ENCODE assay signal across 18 cellular contexts in the genomic region with DNA sequence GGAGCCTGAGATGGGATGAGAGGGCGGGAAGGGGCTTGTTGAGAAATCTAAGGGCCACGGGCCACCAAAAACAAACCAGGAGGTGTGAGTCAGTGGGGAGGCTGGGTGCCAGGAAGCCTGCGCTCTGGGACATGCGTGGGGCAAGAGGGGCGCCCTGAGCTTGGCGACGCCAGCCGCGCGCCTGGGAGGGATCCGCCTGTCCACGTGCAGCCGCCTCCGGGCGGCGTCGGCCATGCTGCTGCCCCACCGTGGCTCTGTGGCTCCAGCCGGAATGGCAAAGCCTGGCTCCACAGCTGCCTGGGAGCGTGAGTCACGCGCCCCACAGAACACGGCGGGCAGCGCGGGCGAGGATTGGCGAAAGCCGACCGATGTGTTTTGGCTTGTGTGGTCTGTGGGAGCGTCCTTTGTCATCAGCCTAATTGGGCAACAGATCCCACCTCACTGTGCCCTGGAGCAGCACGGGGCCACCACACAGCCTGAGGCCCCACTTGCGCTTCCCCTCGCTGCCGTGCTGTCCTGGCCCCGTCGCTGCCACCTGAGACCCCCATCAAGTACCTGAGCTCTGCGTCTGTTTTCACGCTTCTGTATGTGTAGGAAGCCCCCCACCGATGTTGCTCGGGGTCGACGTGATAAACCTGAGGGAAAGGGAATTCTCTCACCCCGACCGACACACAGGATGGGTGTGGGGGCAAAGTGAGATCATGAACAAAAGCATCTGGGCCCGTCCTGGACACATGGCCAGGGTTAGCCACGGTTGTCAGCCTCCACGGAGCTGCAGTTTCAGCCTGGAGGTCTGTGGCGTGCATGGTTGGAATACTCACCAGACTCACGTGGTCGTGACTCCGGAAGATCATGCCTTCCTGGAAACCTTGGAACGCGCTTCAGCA.
DNase-seq lines count a peak whose midpoint lies in the region; ATAC-seq and TF ChIP-seq lines count a peak whose summit lies in the region.
"Had no signal": no experiment of that assay in that cellular context is flagged by ENCODE, and none has a peak within 500 bp of the region (broad histone marks: within the 10 kb centered on the region; RNA-seq: fewer than 3 reads in every experiment).

No MANE protein-coding gene starts in this region.

- intact Hi-C loops in Calu3 (cut with micrococcal nuclease; ENCODE audit: unreplicated experiment), result no loop called here

- DNase-seq in stimulated activated naive CD8-positive, alpha-beta T cell treated with anti-CD3 and anti-CD28 coated beads, Interleukin-15, Interleukin-2, amounts not matched to agents 100 U/mL and 50 U/mL, for 24 hours, result no peak
- DNase-seq in chondrocyte (ENCODE audit: low spot score) (peak; percentile 65), Calu3 (no peak)
- peak; percentile 58 for DNase-seq in natural killer cell treated with Interleukin-12 subunit alpha and Interleukin-12 subunit beta and Interleukin-15 and Interleukin-18, amount 100 ng/mL, for 72 hours (ENCODE audit: low spot score)
- DNase-seq: activated CD8-positive, alpha-beta T cell treated with anti-CD3 and anti-CD28 coated beads for 36 hours; activated naive CD8-positive, alpha-beta T cell treated with anti-CD3 and anti-CD28 coated beads, Interleukin-2, amount 10 ng/mL, durations not matched to agents 7 days and 5 days; activated T-cell treated with anti-CD3 and anti-CD28 coated beads, Interleukin-2, amount 50 U/mL, for 72 hours; Caco-2; H9; NCI-H2029; NCI-H446; SHP77 treated with DMSO at 0.1 percent for 48 hours had no signal

- peaks cover 37% of the 10 kb centered on the region for H3K36me3 Mint-ChIP-seq in stimulated activated naive CD8-positive, alpha-beta T cell treated with anti-CD3 and anti-CD28 coated beads, Interleukin-15, Interleukin-2, amounts not matched to agents 100 ng/mL and 50 ng/mL, for 24 hours (ENCODE audit: low read depth)
- H3K36me3 Mint-ChIP-seq in chondrocyte (ENCODE audit: low read depth), result no peaks in the 10 kb centered on the region
- H3K36me3 Mint-ChIP-seq in natural killer cell treated with Interleukin-12 subunit alpha and Interleukin-12 subunit beta and Interleukin-15 and Interleukin-18, amount 100 ng/mL, for 72 hours, result no peaks in the 10 kb centered on the region
- no peaks in the 10 kb centered on the region for H3K36me3 Mint-ChIP-seq in Calu3 (ENCODE audit: insufficient read depth, unreplicated experiment)

- BruUV-seq in Calu3 (replicated peaks; lab: Mats Ljungman, UMichigan), result no TSS peak

- no peak for TF ChIP-seq CTCF in chondrocyte (IDR thresholded peaks at IDR 0.05)
- TF ChIP-seq CTCF in Calu3 (IDR thresholded peaks at IDR 0.05; ENCODE audit: unreplicated experiment), result no peak

- H3K27me3 Mint-ChIP-seq in stimulated activated naive CD8-positive, alpha-beta T cell treated with anti-CD3 and anti-CD28 coated beads, Interleukin-15, Interleukin-2, amounts not matched to agents 100 ng/mL and 50 ng/mL, for 24 hours, result no peaks in the 10 kb centered on the region
- peaks cover 2% of the 10 kb centered on the region for H3K27me3 Mint-ChIP-seq in chondrocyte (ENCODE audit: low read depth)
- no peaks in the 10 kb centered on the region for H3K27me3 Mint-ChIP-seq in natural killer cell treated with Interleukin-12 subunit alpha and Interleukin-12 subunit beta and Interleukin-15 and Interleukin-18, amount 100 ng/mL, for 72 hours
- no peaks in the 10 kb centered on the region for H3K27me3 Mint-ChIP-seq in Calu3 (ENCODE audit: unreplicated experiment)
- H3K27me3 Mint-ChIP-seq: activated CD8-positive, alpha-beta T cell treated with anti-CD3 and anti-CD28 coated beads for 36 hours; activated naive CD8-positive, alpha-beta T cell treated with anti-CD3 and anti-CD28 coated beads, Interleukin-2, amount 10 ng/mL, durations not matched to agents 7 days and 5 days; naive thymus-derived CD8-positive, alpha-beta T cell had no signal

- no peaks in the 10 kb centered on the region for H3K9me3 Mint-ChIP-seq in stimulated activated naive CD8-positive, alpha-beta T cell treated with anti-CD3 and anti-CD28 coated beads, Interleukin-15, Interleukin-2, amounts not matched to agents 100 ng/mL and 50 ng/mL, for 24 hours
- H3K9me3 Mint-ChIP-seq in chondrocyte (ENCODE audit: low read depth), result no peaks in the 10 kb centered on the region
- no peaks in the 10 kb centered on the region for H3K9me3 Mint-ChIP-seq in natural killer cell treated with Interleukin-12 subunit alpha and Interleukin-12 subunit beta and Interleukin-15 and Interleukin-18, amount 100 ng/mL, for 72 hours
- no peaks in the 10 kb centered on the region for H3K9me3 Mint-ChIP-seq in Calu3 (ENCODE audit: low read depth, unreplicated experiment)
- H3K9me3 Mint-ChIP-seq: activated naive CD8-positive, alpha-beta T cell treated with anti-CD3 and anti-CD28 coated beads, Interleukin-2, amount 10 ng/mL, durations not matched to agents 7 days and 5 days; activated T-cell treated with anti-CD3 and anti-CD28 coated beads, Interleukin-2, amount 50 U/mL, for 72 hours; H9; naive thymus-derived CD8-positive, alpha-beta T cell had no signal

- no peak for ATAC-seq in stimulated activated naive CD8-positive, alpha-beta T cell treated with anti-CD3 and anti-CD28 coated beads, Interleukin-15, Interleukin-2, amounts not matched to agents 100 U/mL and 50 U/mL, for 24 hours
- no peak for ATAC-seq in natural killer cell treated with Interleukin-12 subunit alpha and Interleukin-12 subunit beta and Interleukin-15 and Interleukin-18, amount 100 ng/mL, for 72 hours
- no peak for ATAC-seq in GM18868 (IDR thresholded peaks at IDR 0.05; ENCODE audit: unreplicated experiment)
- no peak for ATAC-seq in HG03521 (IDR thresholded peaks at IDR 0.05; ENCODE audit: unreplicated experiment)
- ATAC-seq in GM18519 (IDR thresholded peaks at IDR 0.05; ENCODE audit: low FRiP score, unreplicated experiment), result no peak
- ATAC-seq: activated CD8-positive, alpha-beta T cell treated with anti-CD3 and anti-CD28 coated beads for 36 hours; activated T-cell treated with anti-CD3 and anti-CD28 coated beads, Interleukin-2, amount 50 U/mL, for 72 hours; esophagus mucosa; naive thymus-derived CD8-positive, alpha-beta T cell had no signal

- no peaks in the 10 kb centered on the region for H3K4me1 Mint-ChIP-seq in stimulated activated naive CD8-positive, alpha-beta T cell treated with anti-CD3 and anti-CD28 coated beads, Interleukin-15, Interleukin-2, amounts not matched to agents 100 ng/mL and 50 ng/mL, for 24 hours (ENCODE audit: low read depth)
- H3K4me1 Mint-ChIP-seq in chondrocyte (ENCODE audit: low read depth) (peaks cover 7% of the 10 kb centered on the region), Calu3 (ENCODE audit: low read depth, unreplicated experiment) (no peaks in the 10 kb centered on the region)
- no peaks in the 10 kb centered on the region for H3K4me1 Mint-ChIP-seq in natural killer cell treated with Interleukin-12 subunit alpha and Interleukin-12 subunit beta and Interleukin-15 and Interleukin-18, amount 100 ng/mL, for 72 hours (ENCODE audit: low read depth in 2 of 2)

- peak overlapping the region; percentile 49 for H3K27ac Mint-ChIP-seq in stimulated activated naive CD8-positive, alpha-beta T cell treated with anti-CD3 and anti-CD28 coated beads, Interleukin-15, Interleukin-2, amounts not matched to agents 100 ng/mL and 50 ng/mL, for 24 hours
- H3K27ac Mint-ChIP-seq in chondrocyte (ENCODE audit: unreplicated experiment) (no peak overlapping the region), Calu3 (ENCODE audit: unreplicated experiment) (no peak overlapping the region)
- no peak overlapping the region for H3K27ac Mint-ChIP-seq in natural killer cell treated with Interleukin-12 subunit alpha and Interleukin-12 subunit beta and Interleukin-15 and Interleukin-18, amount 100 ng/mL, for 72 hours
- H3K27ac Mint-ChIP-seq: activated naive CD8-positive, alpha-beta T cell treated with anti-CD3 and anti-CD28 coated beads, Interleukin-2, amount 10 ng/mL, durations not matched to agents 7 days and 5 days; H9 had no signal

- CTCF ChIA-PET in Calu3 (lab: Charles Lee), result no interaction called here

- no peak overlapping the region for H3K4me3 Mint-ChIP-seq in stimulated activated naive CD8-positive, alpha-beta T cell treated with anti-CD3 and anti-CD28 coated beads, Interleukin-15, Interleukin-2, amounts not matched to agents 100 ng/mL and 50 ng/mL, for 24 hours
- H3K4me3 Mint-ChIP-seq in chondrocyte (ENCODE audit: unreplicated experiment), result no peak overlapping the region
- H3K4me3 Mint-ChIP-seq in natural killer cell treated with Interleukin-12 subunit alpha and Interleukin-12 subunit beta and Interleukin-15 and Interleukin-18, amount 100 ng/mL, for 72 hours, result no peak overlapping the region
- H3K4me3 Mint-ChIP-seq in Calu3 (ENCODE audit: low read depth, unreplicated experiment), result no peak overlapping the region
- H3K4me3 Mint-ChIP-seq: activated CD8-positive, alpha-beta T cell treated with anti-CD3 and anti-CD28 coated beads for 36 hours; activated naive CD8-positive, alpha-beta T cell treated with anti-CD3 and anti-CD28 coated beads, Interleukin-2, amount 10 ng/mL, durations not matched to agents 7 days and 5 days; activated T-cell treated with anti-CD3 and anti-CD28 coated beads, Interleukin-2, amount 50 U/mL, for 72 hours; H9 had no signal

Comparison
In these comparisons a context has a peak if more than half of its experiments do, and no peak if none do; other contexts are left out.
1. DNase-seq: peak in chondrocyte (single experiment) and natural killer cell treated with Interleukin-12 subunit alpha and Interleukin-12 subunit beta and Interleukin-15 and Interleukin-18, amount 100 ng/mL, for 72 hours (single experiment); none in stimulated activated naive CD8-positive, alpha-beta T cell treated with anti-CD3 and anti-CD28 coated beads, Interleukin-15, Interleukin-2, amounts not matched to agents 100 U/mL and 50 U/mL, for 24 hours (single experiment) and Calu3 (single experiment).